In genomic region chr2:100208375-100208774, GRCh38 we compare ENCODE assay signal across 24 cellular contexts.
DNase-seq lines count a peak whose midpoint lies in the region; ATAC-seq, FAIRE-seq and TF ChIP-seq lines count a peak whose summit lies in the region.
"Had no signal": no experiment of that assay in that cellular context is flagged by ENCODE, and none has a peak within 500 bp of the region (broad histone marks: within the 10 kb centered on the region; RNA-seq: fewer than 3 reads in every experiment).

No MANE protein-coding gene starts in this region.

- H3K36me3 ChIP-seq in liver (ENCODE audit: control insufficient read depth in 4 of 4, insufficient read depth in 3 of 4, low read depth in 1 of 4, low read length in 3 of 4) (no peaks in the 10 kb centered on the region), pancreas (no peaks in the 10 kb centered on the region), HAP-1 (replicated peaks) (no peaks in the 10 kb centered on the region)
- H3K36me3 ChIP-seq: cardiac muscle cell, spleen, tibial nerve had no signal

- ATAC-seq in HG02981 (IDR thresholded peaks at IDR 0.05; ENCODE audit: unreplicated experiment) = no peak
- no peak for ATAC-seq in pancreas
- ATAC-seq: activated T-helper 17 cell treated with anti-CD3 and anti-CD28 coated beads, Interleukin-2, amount 50 U/mL, for 72 hours; left colon; stimulated activated naive B cell treated with anti-CD40 and anti-IgM and Interleukin-4, amounts not matched to agents 10 μg/mL and 1 μg/mL and 100 μg/mL, for 72 hours; WTC11 had no signal

- WGBS in liver = 88% methylated on average over 9 of the region's 9 CpGs
- 82 to 83% methylated on average over 9 of the region's 9 CpGs for WGBS in pancreas, 2 donors

- H3K4me1 ChIP-seq in liver (ENCODE audit: control insufficient read depth in 4 of 4, insufficient read depth in 4 of 4, low read length in 3 of 4) (peaks cover 4 to 10% (median 5%) of the 10 kb centered on the region in 4 donors), pancreas (no peaks in the 10 kb centered on the region), HAP-1 (no peaks in the 10 kb centered on the region)

- intact Hi-C loops in pancreas (cut with DNase I) = no loop called here

- no peak for TF ChIP-seq CTCF in liver (IDR thresholded peaks at IDR 0.05; ENCODE audit: low read depth, low read length, missing input control)
- no peak for TF ChIP-seq CTCF in pancreas (IDR thresholded peaks at IDR 0.05)
- no peak for TF ChIP-seq CTCF in GM10248 (IDR thresholded peaks at IDR 0.05; ENCODE audit: control extremely low read depth, extremely low read depth, low read depth, missing control alignments)

- POLR2A ChIA-PET in GM10248 (lab: Yijun Ruan, JAX) = no interaction called here

- in situ Hi-C loops in HAP-1 (cut with MboI; ENCODE audit: low sequenced_read_pairs) = no loop called here

- H3K27me3 ChIP-seq in liver (ENCODE audit: control insufficient read depth in 4 of 4, insufficient read depth in 4 of 4, low read length in 3 of 4) (no peaks in the 10 kb centered on the region), pancreas (no peaks in the 10 kb centered on the region), HAP-1 (ENCODE audit: low read depth) (no peaks in the 10 kb centered on the region; the same call in 1 of the 2 replicates)
- H3K27me3 ChIP-seq: cardiac muscle cell, spleen, tibial nerve had no signal

- H3K9me3 ChIP-seq in liver (ENCODE audit: control insufficient read depth in 4 of 4, low read length in 3 of 4) = no peaks in the 10 kb centered on the region
- no peaks in the 10 kb centered on the region for H3K9me3 ChIP-seq in pancreas
- no peaks in the 10 kb centered on the region for H3K9me3 ChIP-seq in HAP-1
- H3K9me3 ChIP-seq: spleen, tibial nerve had no signal

- no peak overlapping the region for H3K27ac ChIP-seq in liver (ENCODE audit: low read depth in 1 of 2, low read length in 2 of 2)
- H3K27ac ChIP-seq in pancreas = no peak overlapping the region
- H3K27ac ChIP-seq: cardiac muscle cell, HL-60, spleen, tibial nerve had no signal

- H3K4me3 ChIP-seq in liver (ENCODE audit: low read depth in 1 of 3, low read length in 3 of 3) (no peak overlapping the region), pancreas (no peak overlapping the region), HAP-1 (no peak overlapping the region)
- H3K4me3 ChIP-seq: cardiac muscle cell, spleen, tibial nerve had no signal

- no peak for FAIRE-seq in pancreas (lab: Jason Lieb, UNC)

- peak; percentile 52 to 64 for TF ChIP-seq RAD21 in liver (IDR thresholded peaks at IDR 0.05)

- CTCF ChIA-PET in GM10248 (lab: Yijun Ruan, JAX) = no interaction called here

- no peak overlapping the region for H3K9ac ChIP-seq in liver (ENCODE audit: low read depth in 1 of 2, low read length in 2 of 2)

- DNase-seq in Ammon's horn (ENCODE audit: low spot score) = peak; percentile 59
- DNase-seq in GM04504 (ENCODE audit: low read depth) = peak; percentile 29
- DNase-seq in cerebellum (ENCODE audit: low spot score) = peak; percentile 72
- no peak for DNase-seq in pancreas
- DNase-seq in GM10248 (ENCODE audit: extremely low spot score) = no peak
- DNase-seq in HAP-1 (ENCODE audit: low spot score in 2 of 2) = no peak
- DNase-seq: CD4-positive, CD25-positive, alpha-beta regulatory T cell; DMS53; effector CD4-positive, alpha-beta T cell; KBM-7; left colon; NCI-H1092 treated with DMSO at 0.1 percent for 48 hours; NCI-H446 treated with DMSO at 0.1 percent for 48 hours; posterior cingulate gyrus; spleen; stimulated activated naive B cell treated with anti-CD40 and anti-IgM and Interleukin-4, amounts not matched to agents 10 μg/mL and 1 μg/mL and 100 μg/mL, for 72 hours; SW 1271 had no signal

TF ChIP-seq in liver, 16 proteins besides CTCF, POLR2A, EP300 and RAD21:
- TF ChIP-seq REST (IDR thresholded peaks at IDR 0.05) (no peak), ATF3 (IDR thresholded peaks at IDR 0.05) (no peak), HNF4A (conservative IDR thresholded peaks at IDR 0.05) (no peak), FOXA2 (IDR thresholded peaks at IDR 0.05) (no peak), JUND (IDR thresholded peaks at IDR 0.05) (no peak), MAX (IDR thresholded peaks at IDR 0.05) (no peak), YY1 (IDR thresholded peaks at IDR 0.05) (no peak), GABPA (IDR thresholded peaks at IDR 0.05 in 1 of 2, conservative IDR thresholded peaks at IDR 0.05 in 1 of 2) (no peak), ZBTB33 (IDR thresholded peaks at IDR 0.05) (no peak), RXRA (IDR thresholded peaks at IDR 0.05) (no peak), HNF4G (IDR thresholded peaks at IDR 0.05) (no peak), FOXA1 (IDR thresholded peaks at IDR 0.05) (no peak), NR2F2 (IDR thresholded peaks at IDR 0.05) (no peak), EGR1 (IDR thresholded peaks at IDR 0.05; ENCODE audit: low read depth in 2 of 2) (no peak), SP1 (IDR thresholded peaks at IDR 0.05) (no peak), TAF1 (conservative IDR thresholded peaks at IDR 0.05) (no peak)
TF ChIP-seq in liver: peak in this region for 0.

Comparison
In these comparisons a context has a peak if more than half of its experiments do, and no peak if none do; other contexts are left out.
1. DNase-seq: peak in Ammon's horn (single experiment), GM04504 (single experiment) and cerebellum (single experiment); none in pancreas (0 of 6), GM10248 (single experiment) and HAP-1 (0 of 2).